In the genomic region with DNA sequence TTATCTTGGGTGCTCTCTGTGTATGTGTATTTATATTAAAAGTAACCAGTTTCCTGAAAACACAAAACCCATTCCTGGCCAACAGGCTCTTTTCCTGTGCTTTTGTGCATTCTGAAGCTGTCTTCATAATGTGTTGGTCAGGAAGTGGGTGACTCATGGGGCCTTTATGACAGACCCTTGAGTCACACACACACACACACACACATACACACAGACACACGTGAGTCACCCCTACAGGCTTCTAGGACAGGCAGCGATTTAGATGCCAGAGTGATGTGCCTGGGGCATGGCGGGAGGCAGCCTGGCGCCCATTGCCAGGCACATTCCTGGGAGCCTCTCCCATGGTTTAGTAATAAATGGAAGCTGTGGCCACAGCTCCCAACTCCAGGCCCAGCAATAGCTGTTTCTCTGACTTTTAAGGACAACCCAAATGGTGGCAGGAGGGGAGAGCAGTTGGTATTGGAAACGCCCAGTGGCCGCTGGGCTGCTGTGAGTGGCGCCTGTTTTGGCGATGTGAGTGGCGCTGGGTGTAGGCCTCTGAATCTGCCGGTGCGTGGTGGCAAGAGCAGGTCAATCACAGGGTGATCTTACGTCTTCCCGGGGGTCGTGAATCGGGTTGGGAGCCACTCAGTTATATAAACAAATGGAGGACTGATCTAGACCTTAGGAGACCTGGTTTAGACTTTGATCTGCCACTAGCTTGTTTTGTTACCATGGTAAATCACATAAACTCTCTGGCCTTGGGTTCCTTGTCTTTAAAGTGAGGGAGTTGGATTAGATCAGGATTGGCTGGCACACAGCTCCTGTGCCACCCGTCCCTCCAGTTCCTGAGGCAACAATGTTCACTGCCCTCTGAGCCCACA, we compare ENCODE assay signal across 8 cellular contexts.
DNase-seq lines count a peak whose midpoint lies in the region; ATAC-seq, FAIRE-seq and TF ChIP-seq lines count a peak whose summit lies in the region.

No MANE protein-coding gene starts in this region.

- TF ChIP-seq CTCF in astrocyte of the spinal cord (IDR thresholded peaks at IDR 0.05; ENCODE audit: low read depth, low read length) (no peak), HepG2 (CRISPR knock-in tag; IDR thresholded peaks at IDR 0.05) (no peak)

- H3K4me2 ChIP-seq in HepG2 (ENCODE audit: low read depth, low read length), result peak overlapping the region; percentile 51

- FAIRE-seq in HepG2 (lab: Jason Lieb, UNC), result no peak

- CTCF ChIA-PET in HepG2 (lab: Yijun Ruan, JAX; ENCODE audit: low intra/inter-chr PET ratio, low total read pairs), result no interaction called here

- H3K4me3 ChIP-seq in astrocyte of the spinal cord (ENCODE audit: low read depth, low read length) (no peak overlapping the region), HepG2 (replicated peaks in 1 of 3; ENCODE audit: insufficient read depth in 1 of 3, low read depth in 2 of 3, low read length in 3 of 3) (0 out of 6 replicates have a peak overlapping the region, but pooled peaks of 1 of the 3 experiments have one; percentile 13)

- TF ChIP-seq POLR2A in HepG2 (IDR thresholded peaks at IDR 0.05; ENCODE audit: insufficient read depth in 1 of 2, low read depth in 2 of 2, low read length in 2 of 2), result no peak

- peaks cover 0 to 4% of the 10 kb centered on the region in 2 experiments; a peak in 1 of 5 replicates for H3K27me3 ChIP-seq in HepG2 (ENCODE audit: control insufficient read depth in 1 of 2, insufficient read depth in 2 of 2, low read length in 2 of 2)

- ATAC-seq in HepG2, result peak; percentile 77
- no peak for ATAC-seq in GM21515 (IDR thresholded peaks at IDR 0.05; ENCODE audit: unreplicated experiment)

- no TSS peak for BruUV-seq in HepG2 (replicated peaks; lab: Mats Ljungman, UMichigan)

- H2AFZ ChIP-seq in HepG2 (ENCODE audit: low read length), result no peak overlapping the region

- no peaks in the 10 kb centered on the region for H3K9me3 ChIP-seq in HepG2 (ENCODE audit: low read length)

- H4K20me1 ChIP-seq in HepG2 (ENCODE audit: insufficient read depth, low read length), result no peaks in the 10 kb centered on the region

- TF ChIP-seq RAD21 in HepG2 (CRISPR knock-in tag; IDR thresholded peaks at IDR 0.05), result no peak

- TF ChIP-seq EP300 in HepG2 (IDR thresholded peaks at IDR 0.05; ENCODE audit: low read depth in 2 of 2, low read length in 2 of 2), result peak in 1 of 2 experiments; percentile 84; a peak in 2 of 4 replicates
- TF ChIP-seq EP300 in HepG2 (CRISPR knock-in tag; IDR thresholded peaks at IDR 0.05; ENCODE audit: borderline replicate concordance), result peak; percentile 54; the same call in 1 of the 2 replicates

- H3K27ac ChIP-seq in HepG2 (ENCODE audit: extremely low read length, insufficient read depth, low read length), result peak overlapping the region; percentile 41

- no peaks in the 10 kb centered on the region for H3K79me2 ChIP-seq in HepG2 (ENCODE audit: insufficient read depth, low read length)

- DNase-seq in NCI-H146 (lab: John Stamatoyannopoulos, UW), result peak; percentile 9
- no peak for DNase-seq in NCI-H146 treated with DMSO at 0.1 percent for 48 hours (lab: John Stamatoyannopoulos, UW; ENCODE audit: unreplicated experiment)
- DNase-seq in SK-MEL-5 (ENCODE audit: low read depth, low spot score), result peak; percentile 71
- DNase-seq in astrocyte of the spinal cord (ENCODE audit: low read depth, low spot score), result peak; percentile 99
- peak; percentile 91 for DNase-seq in HepG2 (ENCODE audit: low spot score)
- peak; percentile 13 to 70 for DNase-seq in stimulated activated CD8-positive, alpha-beta memory T cell treated with anti-CD3 and anti-CD28 coated beads, Interleukin-4, amount 100 ng/mL, for 4 hours (ENCODE audit: low read depth in 2 of 2, low spot score in 1 of 2)
- DNase-seq in NCI-H1048 (lab: John Stamatoyannopoulos, UW), result no peak

- H3K4me1 ChIP-seq in HepG2 (ENCODE audit: insufficient read depth, low read length), result peaks cover 39% of the 10 kb centered on the region

- WGBS in HepG2 (ENCODE audit: low lambda C conversion rate), result 31% methylated on average over 14 of the region's 16 CpGs

- in situ Hi-C loops in SK-MEL-5 (cut with HindIII; ENCODE audit: low pct_unique_long_range_greater_than_20kb, low sequenced_read_pairs), result no loop called here
- in situ Hi-C loops in astrocyte of the spinal cord (cut with HindIII; ENCODE audit: low sequenced_read_pairs), result no loop called here
- in situ Hi-C loops in HepG2 (cut with HindIII; ENCODE audit: extremely low pct_ligation_motif_present, low pct_unique_long_range_greater_than_20kb), result no loop called here

- intact Hi-C loops in HepG2 (cut with micrococcal nuclease; ENCODE audit: unreplicated experiment), result no loop called here

- H3K36me3 ChIP-seq in HepG2 (replicated peaks in 1 of 2; ENCODE audit: control insufficient read depth in 1 of 2, insufficient read depth in 2 of 2, low read length in 2 of 2), result no peaks in the 10 kb centered on the region

- POLR2A ChIA-PET in HepG2 (lab: Yijun Ruan, JAX), result interaction anchor here (0.8 to 1.3 kb wide), 4 partner anchors 10 to 154 kb away, joined by 3 to 6 read pairs (median 3); no protein-coding TSS in a partner anchor

- no peak overlapping the region; the same call in 1 of the 2 replicates for H3K9ac ChIP-seq in HepG2 (ENCODE audit: insufficient read depth, low read depth, low read length)

TF ChIP-seq in HepG2, 621 proteins besides CTCF, POLR2A, EP300 and RAD21 (continues in another document):
- TF ChIP-seq SMARCC2 (IDR thresholded peaks at IDR 0.05), result peak; percentile 24; the same call in 1 of the 2 replicates
- peak; percentile 64 for TF ChIP-seq BCL6 (CRISPR knock-in tag; IDR thresholded peaks at IDR 0.05)
- 0 out of 2 replicates have a peak, but pooled peaks have one; percentile 19 for TF ChIP-seq MIER2 (CRISPR knock-in tag; IDR thresholded peaks at IDR 0.05)
- TF ChIP-seq NR2F6 (IDR thresholded peaks at IDR 0.05), result 0 out of 2 replicates have a peak, but pooled peaks have one; percentile 5
- TF ChIP-seq NR2F6 (CRISPR knock-in tag; IDR thresholded peaks at IDR 0.05), result no peak
- no peak for TF ChIP-seq SMAD3 (CRISPR knock-in tag; IDR thresholded peaks at IDR 0.05)
- TF ChIP-seq, protein P1, sequence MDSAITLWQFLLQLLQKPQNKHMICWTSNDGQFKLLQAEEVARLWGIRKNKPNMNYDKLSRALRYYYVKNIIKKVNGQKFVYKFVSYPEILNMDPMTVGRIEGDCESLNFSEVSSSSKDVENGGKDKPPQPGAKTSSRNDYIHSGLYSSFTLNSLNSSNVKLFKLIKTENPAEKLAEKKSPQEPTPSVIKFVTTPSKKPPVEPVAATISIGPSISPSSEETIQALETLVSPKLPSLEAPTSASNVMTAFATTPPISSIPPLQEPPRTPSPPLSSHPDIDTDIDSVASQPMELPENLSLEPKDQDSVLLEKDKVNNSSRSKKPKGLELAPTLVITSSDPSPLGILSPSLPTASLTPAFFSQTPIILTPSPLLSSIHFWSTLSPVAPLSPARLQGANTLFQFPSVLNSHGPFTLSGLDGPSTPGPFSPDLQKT (CRISPR knock-in tag; IDR thresholded peaks at IDR 0.05; ENCODE audit: borderline replicate concordance), result no peak
- TF ChIP-seq, protein P2, sequence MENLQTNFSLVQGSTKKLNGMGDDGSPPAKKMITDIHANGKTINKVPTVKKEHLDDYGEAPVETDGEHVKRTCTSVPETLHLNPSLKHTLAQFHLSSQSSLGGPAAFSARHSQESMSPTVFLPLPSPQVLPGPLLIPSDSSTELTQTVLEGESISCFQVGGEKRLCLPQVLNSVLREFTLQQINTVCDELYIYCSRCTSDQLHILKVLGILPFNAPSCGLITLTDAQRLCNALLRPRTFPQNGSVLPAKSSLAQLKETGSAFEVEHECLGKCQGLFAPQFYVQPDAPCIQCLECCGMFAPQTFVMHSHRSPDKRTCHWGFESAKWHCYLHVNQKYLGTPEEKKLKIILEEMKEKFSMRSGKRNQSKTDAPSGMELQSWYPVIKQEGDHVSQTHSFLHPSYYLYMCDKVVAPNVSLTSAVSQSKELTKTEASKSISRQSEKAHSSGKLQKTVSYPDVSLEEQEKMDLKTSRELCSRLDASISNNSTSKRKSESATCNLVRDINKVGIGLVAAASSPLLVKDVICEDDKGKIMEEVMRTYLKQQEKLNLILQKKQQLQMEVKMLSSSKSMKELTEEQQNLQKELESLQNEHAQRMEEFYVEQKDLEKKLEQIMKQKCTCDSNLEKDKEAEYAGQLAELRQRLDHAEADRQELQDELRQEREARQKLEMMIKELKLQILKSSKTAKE (CRISPR knock-in tag; IDR thresholded peaks at IDR 0.05; ENCODE audit: borderline replicate concordance), result no peak
- TF ChIP-seq ZSCAN21 (CRISPR knock-in tag; IDR thresholded peaks at IDR 0.05; ENCODE audit: borderline replicate concordance), result no peak
- TF ChIP-seq SKI (IDR thresholded peaks at IDR 0.05; ENCODE audit: partially characterized antibody), result peak; percentile 37
- no peak for TF ChIP-seq HCFC1 (IDR thresholded peaks at IDR 0.05; ENCODE audit: low read depth, low read length)
- TF ChIP-seq, protein P3, sequence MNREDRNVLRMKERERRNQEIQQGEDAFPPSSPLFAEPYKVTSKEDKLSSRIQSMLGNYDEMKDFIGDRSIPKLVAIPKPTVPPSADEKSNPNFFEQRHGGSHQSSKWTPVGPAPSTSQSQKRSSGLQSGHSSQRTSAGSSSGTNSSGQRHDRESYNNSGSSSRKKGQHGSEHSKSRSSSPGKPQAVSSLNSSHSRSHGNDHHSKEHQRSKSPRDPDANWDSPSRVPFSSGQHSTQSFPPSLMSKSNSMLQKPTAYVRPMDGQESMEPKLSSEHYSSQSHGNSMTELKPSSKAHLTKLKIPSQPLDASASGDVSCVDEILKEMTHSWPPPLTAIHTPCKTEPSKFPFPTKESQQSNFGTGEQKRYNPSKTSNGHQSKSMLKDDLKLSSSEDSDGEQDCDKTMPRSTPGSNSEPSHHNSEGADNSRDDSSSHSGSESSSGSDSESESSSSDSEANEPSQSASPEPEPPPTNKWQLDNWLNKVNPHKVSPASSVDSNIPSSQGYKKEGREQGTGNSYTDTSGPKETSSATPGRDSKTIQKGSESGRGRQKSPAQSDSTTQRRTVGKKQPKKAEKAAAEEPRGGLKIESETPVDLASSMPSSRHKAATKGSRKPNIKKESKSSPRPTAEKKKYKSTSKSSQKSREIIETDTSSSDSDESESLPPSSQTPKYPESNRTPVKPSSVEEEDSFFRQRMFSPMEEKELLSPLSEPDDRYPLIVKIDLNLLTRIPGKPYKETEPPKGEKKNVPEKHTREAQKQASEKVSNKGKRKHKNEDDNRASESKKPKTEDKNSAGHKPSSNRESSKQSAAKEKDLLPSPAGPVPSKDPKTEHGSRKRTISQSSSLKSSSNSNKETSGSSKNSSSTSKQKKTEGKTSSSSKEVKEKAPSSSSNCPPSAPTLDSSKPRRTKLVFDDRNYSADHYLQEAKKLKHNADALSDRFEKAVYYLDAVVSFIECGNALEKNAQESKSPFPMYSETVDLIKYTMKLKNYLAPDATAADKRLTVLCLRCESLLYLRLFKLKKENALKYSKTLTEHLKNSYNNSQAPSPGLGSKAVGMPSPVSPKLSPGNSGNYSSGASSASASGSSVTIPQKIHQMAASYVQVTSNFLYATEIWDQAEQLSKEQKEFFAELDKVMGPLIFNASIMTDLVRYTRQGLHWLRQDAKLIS (CRISPR knock-in tag; IDR thresholded peaks at IDR 0.05), result no peak

Comparison
In these comparisons a context has a peak if more than half of its experiments do, and no peak if none do; other contexts are left out.
1. DNase-seq: peak in NCI-H146 (single experiment), SK-MEL-5 (single experiment), astrocyte of the spinal cord (single experiment), HepG2 (single experiment) and stimulated activated CD8-positive, alpha-beta memory T cell treated with anti-CD3 and anti-CD28 coated beads, Interleukin-4, amount 100 ng/mL, for 4 hours (2 of 2); none in NCI-H146 treated with DMSO at 0.1 percent for 48 hours (single experiment) and NCI-H1048 (single experiment).